ENCODE assay signal across 8 cellular contexts in genomic region chr12:49322367-49322707, GRCh38. TPM values are rescaled to one million over a fixed set of nuclear protein-coding genes. Genes with fewer than 3 reads are reported as not detected.
A peak's percentile ranks its signal among the peaks of the same experiment; 100 is the strongest.
DNase-seq lines count a peak whose midpoint lies in the region; ATAC-seq, FAIRE-seq and TF ChIP-seq lines count a peak whose summit lies in the region.

No MANE protein-coding gene starts in this region.

- H3K36me3 ChIP-seq in CD8-positive, alpha-beta T cell (ENCODE audit: insufficient read depth, low read length) = no peaks in the 10 kb centered on the region
- H3K36me3 ChIP-seq in NT2/D1 (ENCODE audit: insufficient read depth, insufficient read length, low read length) = peaks cover 36% of the 10 kb centered on the region
- H3K36me3 ChIP-seq in H1 (ENCODE audit: control insufficient read depth in 2 of 4, insufficient read depth in 4 of 4, low read length in 3 of 4) = peaks cover 0 to 18% (median 9%) of the 10 kb centered on the region in 4 experiments; a peak in 6 of 8 replicates
- H3K36me3 ChIP-seq in neuron (ENCODE audit: insufficient read depth, low read length) = peaks cover 12% of the 10 kb centered on the region

- H3K56ac ChIP-seq in H1 (replicated peaks; ENCODE audit: insufficient read length, low read depth, low read length) = no peak overlapping the region

- peaks cover 20% of the 10 kb centered on the region for H3K4me1 Mint-ChIP-seq in CD8-positive, alpha-beta T cell (ENCODE audit: low read depth)

- H3K79me2 ChIP-seq in H1 (ENCODE audit: control insufficient read depth in 1 of 2, insufficient read depth in 2 of 2, low read length in 2 of 2) = peaks cover 0 to 6% of the 10 kb centered on the region in 2 experiments; a peak in 1 of 4 replicates

- FAIRE-seq in H1 (lab: Jason Lieb, UNC) = no peak

- H3K23ac ChIP-seq in H1 (ENCODE audit: insufficient read length) = no peak overlapping the region

- peak overlapping the region; percentile 48 for H3K27ac ChIP-seq in CD8-positive, alpha-beta T cell (ENCODE audit: low read depth, low read length)
- no peak overlapping the region for H3K27ac ChIP-seq in H1 (ENCODE audit: low read depth, low read length)

- no peak for TF ChIP-seq POLR2A in H1 (IDR thresholded peaks at IDR 0.05; ENCODE audit: control extremely low read depth in 1 of 2, low read depth in 2 of 2, low read length in 2 of 2)

- no peak overlapping the region for H3K14ac ChIP-seq in H1 (ENCODE audit: insufficient read length)

- H2BK120ac ChIP-seq in H1 (replicated peaks; ENCODE audit: low read depth, low read length) = no peak overlapping the region

- no peaks in the 10 kb centered on the region; the same call in 1 of the 2 replicates for H3K79me1 ChIP-seq in H1 (ENCODE audit: low read depth, low read length)

- no peak for ATAC-seq in CD8-positive, alpha-beta T cell
- no peak for ATAC-seq in GM18867 (IDR thresholded peaks at IDR 0.05; ENCODE audit: unreplicated experiment)

- POLR2A ChIA-PET in CD8-positive, alpha-beta T cell (lab: Charles Lee) = interaction anchor here (0.6 to 2.2 kb wide), 7 partner anchors 17 to 401 kb away, joined by 3 to 11 read pairs (median 4); partner anchors contain the start of genes FKBP11, PRPF40B and SPATS2
- POLR2A ChIA-PET in H1 (lab: Charles Lee; ENCODE audit: partially characterized antibody) = interaction anchor here (0.6 to 4.6 kb wide), 9 partner anchors 11 to 1100 kb away, joined by 3 to 37 read pairs (median 6); partner anchors contain the start of genes PRKAG1 and PRPH

- no peak for DNase-seq in CD8-positive, alpha-beta T cell
- DNase-seq in NT2/D1 (ENCODE audit: low read depth, low spot score) = no peak
- DNase-seq in H1 (ENCODE audit: low read depth in 1 of 2, low spot score in 2 of 2) = no peak
- DNase-seq in NCI-H526 (lab: John Stamatoyannopoulos, UW) = no peak
- no peak for DNase-seq in hepatic stellate cell (ENCODE audit: low spot score)
- DNase-seq in T-helper 9 cell = no peak

- H2AFZ ChIP-seq in H1 (ENCODE audit: low read length) = 0 out of 2 replicates have a peak overlapping the region, but pooled peaks have one; percentile 56
- peak overlapping the region; percentile 95 for H2AFZ ChIP-seq in neuron (ENCODE audit: low read depth, low read length)

- no peaks in the 10 kb centered on the region for H4K20me1 ChIP-seq in H1 (replicated peaks in 1 of 2; ENCODE audit: control insufficient read depth in 1 of 2, insufficient read depth in 2 of 2, low read length in 2 of 2)

- H2AK5ac ChIP-seq in H1 (ENCODE audit: low read depth, low read length) = no peak overlapping the region

- H2BK15ac ChIP-seq in H1 (ENCODE audit: low read length) = 0 out of 2 replicates have a peak overlapping the region, but pooled peaks have one; percentile 2

- H3K9ac ChIP-seq in NT2/D1 (ENCODE audit: insufficient read length, low read depth) (peak overlapping the region; percentile 83), H1 (replicated peaks in 1 of 4; ENCODE audit: extremely low read depth in 1 of 4, low read depth in 3 of 4, low read length in 3 of 4) (peak overlapping the region in 3 of 4 experiments; percentile 62 to 79 (median 63); a peak in 4 of 7 replicates)

- no peak overlapping the region for H2BK12ac ChIP-seq in H1 (ENCODE audit: low read depth, low read length)

- H3K27me3 Mint-ChIP-seq in CD8-positive, alpha-beta T cell (ENCODE audit: low read depth) = no peaks in the 10 kb centered on the region

- H3K4me3 Mint-ChIP-seq in CD8-positive, alpha-beta T cell = peak overlapping the region; percentile 89

- peak overlapping the region; percentile 60; the same call in 1 of the 2 replicates for H4K8ac ChIP-seq in H1 (ENCODE audit: extremely low read depth, insufficient read depth, low read length)

- WGBS in H1 (ENCODE audit: extremely low coverage in 1 of 2, insufficient coverage in 1 of 2, insufficient read length in 1 of 2, insufficient replicate concordance in 2 of 2, low coverage in 1 of 2, low lambda C conversion rate in 2 of 2, missing lambda C conversion rate in 1 of 2), 2 experiments = 54% methylated on average over 12 of the region's 12 CpGs; no CpG with 5 or more reads in 1 of the 2 experiments

- no peak overlapping the region for H4K91ac ChIP-seq in H1 (replicated peaks; ENCODE audit: insufficient read length, low read length)

- H2BK20ac ChIP-seq in H1 (ENCODE audit: low read length) = no peak overlapping the region

- no peak overlapping the region for H2BK5ac ChIP-seq in H1 (ENCODE audit: low read depth, low read length)

- no peaks in the 10 kb centered on the region for H3K27me3 ChIP-seq in CD8-positive, alpha-beta T cell (ENCODE audit: insufficient read depth, low read length)
- no peaks in the 10 kb centered on the region for H3K27me3 ChIP-seq in NT2/D1 (ENCODE audit: insufficient read depth, insufficient read length)
- no peaks in the 10 kb centered on the region for H3K27me3 ChIP-seq in H1 (replicated peaks in 1 of 4; ENCODE audit: control insufficient read depth in 3 of 4, extremely low read depth in 1 of 4, insufficient read depth in 3 of 4, low read length in 3 of 4)
- H3K27me3 ChIP-seq in neuron (ENCODE audit: insufficient read depth, low read length) = no peaks in the 10 kb centered on the region

- peak overlapping the region; percentile 81 for H3K27ac Mint-ChIP-seq in CD8-positive, alpha-beta T cell

- no peaks in the 10 kb centered on the region for H3K36me3 Mint-ChIP-seq in CD8-positive, alpha-beta T cell

- peak overlapping the region; percentile 66 to 100 for H3K4me2 ChIP-seq in H1 (ENCODE audit: insufficient read depth in 1 of 2, low read depth in 2 of 2, low read length in 2 of 2)

- peak overlapping the region; percentile 71 for H3K4me3 ChIP-seq in CD8-positive, alpha-beta T cell (ENCODE audit: low read depth, low read length)
- H3K4me3 ChIP-seq in NT2/D1 (ENCODE audit: insufficient read length, low read depth) (peak overlapping the region; percentile 66), H1 (ENCODE audit: extremely low read depth in 1 of 4, insufficient read depth in 2 of 4, low read depth in 3 of 4, low read length in 4 of 4) (peak overlapping the region; percentile 87 to 96 (median 90)), neuron (ENCODE audit: low read length) (peak overlapping the region; percentile 96)

- no peaks in the 10 kb centered on the region for H3K9me3 Mint-ChIP-seq in CD8-positive, alpha-beta T cell

- no peak for TF ChIP-seq RAD21 in H1 (IDR thresholded peaks at IDR 0.05 in 1 of 2, conservative IDR thresholded peaks at IDR 0.05 in 1 of 2; ENCODE audit: low read depth in 2 of 2, low read length in 2 of 2)

- peaks cover 12% of the 10 kb centered on the region for H3K4me1 ChIP-seq in CD8-positive, alpha-beta T cell (ENCODE audit: insufficient read depth, low read length)
- H3K4me1 ChIP-seq in NT2/D1 (ENCODE audit: insufficient read depth, insufficient read length) (peaks cover 4% of the 10 kb centered on the region), H1 (replicated peaks in 1 of 4; ENCODE audit: control insufficient read depth in 3 of 4, insufficient read depth in 4 of 4, low read length in 3 of 4) (peaks cover 4 to 13% (median 6%) of the 10 kb centered on the region in 4 experiments; a peak in 6 of 7 replicates), neuron (ENCODE audit: insufficient read depth, low read length) (peaks cover 13% of the 10 kb centered on the region)

- H3K23me2 ChIP-seq in H1 (ENCODE audit: low read depth, low read length) = peaks cover 7% of the 10 kb centered on the region; the same call in 1 of the 2 replicates

- H4K5ac ChIP-seq in H1 (ENCODE audit: insufficient read length, low read depth, low read length) = peak overlapping the region; percentile 20

- H3K18ac ChIP-seq in H1 (ENCODE audit: extremely low read depth, low read length) = no peak overlapping the region; the same call in 1 of the 2 replicates

- no peaks in the 10 kb centered on the region for H3K9me3 ChIP-seq in CD8-positive, alpha-beta T cell (ENCODE audit: low read length)
- H3K9me3 ChIP-seq in NT2/D1 (ENCODE audit: insufficient read depth, low read length) = no peaks in the 10 kb centered on the region
- H3K9me3 ChIP-seq in H1 (ENCODE audit: insufficient read depth in 2 of 2, low read depth in 1 of 2, low read length in 1 of 2) = no peaks in the 10 kb centered on the region
- no peaks in the 10 kb centered on the region for H3K9me3 ChIP-seq in neuron (ENCODE audit: low read length)

- TF ChIP-seq EP300 in H1 (IDR thresholded peaks at IDR 0.05; ENCODE audit: borderline replicate concordance in 1 of 2, low read depth in 2 of 2, low read length in 2 of 2) = no peak

- H3K4ac ChIP-seq in H1 (replicated peaks; ENCODE audit: insufficient read length, low read depth, low read length) = no peak overlapping the region

- CTCF ChIA-PET in CD8-positive, alpha-beta T cell (lab: Charles Lee) = interaction anchor here (1.1 to 3.2 kb wide), 7 partner anchors 10 to 205 kb away, joined by 3 to 23 read pairs (median 4); partner anchors contain the start of gene PRPH
- CTCF ChIA-PET in H1 (lab: Charles Lee; ENCODE audit: partially characterized antibody) = interaction anchor here (0.6 to 9.2 kb wide), 10 partner anchors 10 to 52 kb away, joined by 3 to 76 read pairs (median 8); partner anchors contain the start of genes DNAJC22 and PRPH

- no peak for TF ChIP-seq CTCF in CD8-positive, alpha-beta T cell (IDR thresholded peaks at IDR 0.05)
- TF ChIP-seq CTCF in H1 (IDR thresholded peaks at IDR 0.05; ENCODE audit: control extremely low read depth in 1 of 3, insufficient read depth in 1 of 3, low read depth in 1 of 3, low read length in 3 of 3) = no peak

- intact Hi-C loops in CD8-positive, alpha-beta T cell (cut with DNase I, micrococcal nuclease) = loop anchor here in 1 of 2 experiments (2.0 to 5.0 kb wide), 2 partner anchors 190 to 470 kb away; partner anchors contain the start of genes DDX23 and TUBA1B

RNA-seq across cellular contexts. Expression of gene TROAP, which starts 0.7 kb away (rescaled TPM):
- total RNA-seq in CD8-positive, alpha-beta T cell = under 1 TPM; 0.49 to 0.72 TPM
- 52.0 and 54.0 TPM in 2 replicates for total RNA-seq in H1 (2021; fragmentation: NEBNext Ultra II Directional; extraction: Animal tissue kit (Norgen Biotek cat#: 25700))
- polyA plus RNA-seq in H1 (2011; rRNA removed) = 36.7 and 54.7 TPM in 2 replicates
- 46.2 TPM for polyA plus RNA-seq in H1 (2011; cell fraction: cytosol; rRNA removed)
- 206 TPM for polyA plus RNA-seq in H1 (2011; cell fraction: nucleus; rRNA removed)
- polyA plus RNA-seq in H1 (2012, experiment 1 of 2) = 52.5 to 76.4 TPM (median 67.7 TPM) in 4 replicates
- 60.0 TPM for polyA plus RNA-seq in H1 (2012, experiment 2 of 2)
- 69.0 TPM for polyA plus RNA-seq in H1 (2013, experiment 1 of 2)
- 61.6 TPM for polyA plus RNA-seq in H1 (2013, experiment 2 of 2)
- 32.9 and 39.5 TPM in 2 replicates for polyA minus RNA-seq in H1 (2011; rRNA and poly(A)+ RNA removed)
- 31.2 TPM for polyA minus RNA-seq in H1 (2011; cell fraction: cytosol; rRNA and poly(A)+ RNA removed)
- polyA minus RNA-seq in H1 (2011; cell fraction: nucleus; rRNA and poly(A)+ RNA removed) = 58.6 TPM

RNA-seq across cellular contexts. Expression of gene C1QL4, which starts 14.7 kb away (rescaled TPM):
- total RNA-seq in CD8-positive, alpha-beta T cell = not detected
- total RNA-seq in H1 (2021; fragmentation: NEBNext Ultra II Directional; extraction: Animal tissue kit (Norgen Biotek cat#: 25700)) = 0.28 and 0.59 TPM in 2 replicates
- polyA plus RNA-seq in H1 (2011; rRNA removed) = 0.63 and 0.77 TPM in 2 replicates
- 1.00 TPM for polyA plus RNA-seq in H1 (2011; cell fraction: cytosol; rRNA removed)
- polyA plus RNA-seq in H1 (2011; cell fraction: nucleus; rRNA removed) = 1.4 TPM
- polyA plus RNA-seq in H1 (2012, experiment 1 of 2) = 0.54 to 0.74 TPM (median 0.65 TPM) in 4 replicates
- 0.34 TPM for polyA plus RNA-seq in H1 (2012, experiment 2 of 2)
- polyA plus RNA-seq in H1 (2013, experiment 1 of 2) = 0.30 TPM
- polyA plus RNA-seq in H1 (2013, experiment 2 of 2) = 0.22 TPM
- polyA minus RNA-seq in H1 (2011; rRNA and poly(A)+ RNA removed) = not detected in 2 replicates
- not detected for polyA minus RNA-seq in H1 (2011; cell fraction: cytosol; rRNA and poly(A)+ RNA removed)
- 0.70 TPM for polyA minus RNA-seq in H1 (2011; cell fraction: nucleus; rRNA and poly(A)+ RNA removed)

RNA-seq across cellular contexts. Expression of gene DNAJC22, which starts 24.4 kb away (rescaled TPM):
- not detected for total RNA-seq in CD8-positive, alpha-beta T cell
- total RNA-seq in H1 (2021; fragmentation: NEBNext Ultra II Directional; extraction: Animal tissue kit (Norgen Biotek cat#: 25700)) = 0.13 and 0.39 TPM in 2 replicates
- 0.19 and 0.20 TPM in 2 replicates for polyA plus RNA-seq in H1 (2011; rRNA removed)
- polyA plus RNA-seq in H1 (2011; cell fraction: cytosol; rRNA removed) = 0.19 TPM
- polyA plus RNA-seq in H1 (2011; cell fraction: nucleus; rRNA removed) = 0.39 TPM
- 0.05 to 0.51 TPM (median 0.25 TPM) in 4 replicates for polyA plus RNA-seq in H1 (2012, experiment 1 of 2)
- not detected for polyA plus RNA-seq in H1 (2012, experiment 2 of 2)
- polyA plus RNA-seq in H1 (2013, experiment 1 of 2) = 0.24 TPM
- polyA plus RNA-seq in H1 (2013, experiment 2 of 2) = 0.48 TPM
- polyA minus RNA-seq in H1 (2011; rRNA and poly(A)+ RNA removed) = 0.22 and 0.50 TPM in 2 replicates
- polyA minus RNA-seq in H1 (2011; cell fraction: cytosol; rRNA and poly(A)+ RNA removed) = not detected
- polyA minus RNA-seq in H1 (2011; cell fraction: nucleus; rRNA and poly(A)+ RNA removed) = 0.40 TPM

RNA-seq across cellular contexts. Expression of gene PRPH, which starts 27.4 kb away (rescaled TPM):
- not detected for total RNA-seq in CD8-positive, alpha-beta T cell
- 0.96 and 1.4 TPM in 2 replicates for total RNA-seq in H1 (2021; fragmentation: NEBNext Ultra II Directional; extraction: Animal tissue kit (Norgen Biotek cat#: 25700))
- polyA plus RNA-seq in H1 (2011; rRNA removed) = 0.79 and 1.1 TPM in 2 replicates
- 0.81 TPM for polyA plus RNA-seq in H1 (2011; cell fraction: cytosol; rRNA removed)
- 1.9 TPM for polyA plus RNA-seq in H1 (2011; cell fraction: nucleus; rRNA removed)
- polyA plus RNA-seq in H1 (2012, experiment 1 of 2) = 0.51 to 1.3 TPM (median 0.68 TPM) in 4 replicates
- polyA plus RNA-seq in H1 (2012, experiment 2 of 2) = 1.1 TPM
- 0.36 TPM for polyA plus RNA-seq in H1 (2013, experiment 1 of 2)
- 0.37 TPM for polyA plus RNA-seq in H1 (2013, experiment 2 of 2)
- polyA minus RNA-seq in H1 (2011; rRNA and poly(A)+ RNA removed) = 0.17 and 1.8 TPM in 2 replicates
- not detected for polyA minus RNA-seq in H1 (2011; cell fraction: cytosol; rRNA and poly(A)+ RNA removed)
- not detected for polyA minus RNA-seq in H1 (2011; cell fraction: nucleus; rRNA and poly(A)+ RNA removed)

RNA-seq across cellular contexts. Expression of gene SPATS2, which starts 44.9 kb away (rescaled TPM):
- 1 to 10 TPM; 5.6 to 7.2 TPM for total RNA-seq in CD8-positive, alpha-beta T cell
- total RNA-seq in H1 (2021; fragmentation: NEBNext Ultra II Directional; extraction: Animal tissue kit (Norgen Biotek cat#: 25700)) = 21.3 and 24.5 TPM in 2 replicates
- polyA plus RNA-seq in H1 (2011; rRNA removed) = 12.7 and 19.2 TPM in 2 replicates
- polyA plus RNA-seq in H1 (2011; cell fraction: cytosol; rRNA removed) = 20.5 TPM
- 19.1 TPM for polyA plus RNA-seq in H1 (2011; cell fraction: nucleus; rRNA removed)
- 17.1 to 25.9 TPM (median 19.6 TPM) in 4 replicates for polyA plus RNA-seq in H1 (2012, experiment 1 of 2)
- polyA plus RNA-seq in H1 (2012, experiment 2 of 2) = 4.6 TPM
- polyA plus RNA-seq in H1 (2013, experiment 1 of 2) = 25.8 TPM
- 29.1 TPM for polyA plus RNA-seq in H1 (2013, experiment 2 of 2)
- 35.2 and 47.9 TPM in 2 replicates for polyA minus RNA-seq in H1 (2011; rRNA and poly(A)+ RNA removed)
- 26.9 TPM for polyA minus RNA-seq in H1 (2011; cell fraction: cytosol; rRNA and poly(A)+ RNA removed)
- 26.4 TPM for polyA minus RNA-seq in H1 (2011; cell fraction: nucleus; rRNA and poly(A)+ RNA removed)

Comparison
In these comparisons a context has a peak if more than half of its experiments do, and no peak if none do; other contexts are left out.
1. RNA of gene TROAP, which starts 0.7 kb away (total RNA-seq): 52.0 to 54.0 TPM in H1; 0.49 to 0.72 TPM in CD8-positive, alpha-beta T cell; every median in the first group is over 10 times any median in the second.
2. Peak in every context shown above with its lines, with median percentiles within 50 percentile points of each other: H3K4me3 ChIP-seq.